Comparison of ENCODE assay signal across 8 cellular contexts in genomic region chr16:81632392-81633146, GRCh38.
DNase-seq lines count a peak whose midpoint lies in the region; ATAC-seq and TF ChIP-seq lines count a peak whose summit lies in the region.

No MANE protein-coding gene starts in this region.

- no peak overlapping the region for H3K4me3 Mint-ChIP-seq in activated B cell treated with CpG ODN at 0.5 μM for 24 hours

- no peak overlapping the region for H3K27ac Mint-ChIP-seq in activated B cell treated with CpG ODN at 0.5 μM for 24 hours

- peak overlapping the region; percentile 77 to 81 for H3K27ac ChIP-seq in breast epithelium
- H3K27ac ChIP-seq in osteoblast (ENCODE audit: low read depth, low read length), result peak overlapping the region; percentile 72
- no peak overlapping the region for H3K27ac ChIP-seq in WERI-Rb-1

- H3K4me2 ChIP-seq in osteoblast (ENCODE audit: insufficient read depth, low read length), result peak overlapping the region; percentile 78

- H2AFZ ChIP-seq in osteoblast (ENCODE audit: low read length), result peak overlapping the region; percentile 21

- H3K4me1 Mint-ChIP-seq in activated B cell treated with CpG ODN at 0.5 μM for 24 hours, result peaks cover 23% of the 10 kb centered on the region

- POLR2A ChIA-PET in activated B cell treated with CpG ODN at 0.5 μM for 24 hours (lab: Charles Lee), result no interaction called here

- TF ChIP-seq CTCF in activated B cell treated with CpG ODN at 0.5 μM for 24 hours (IDR thresholded peaks at IDR 0.05), result no peak
- no peak for TF ChIP-seq CTCF in breast epithelium (IDR thresholded peaks at IDR 0.05)
- no peak for TF ChIP-seq CTCF in osteoblast (IDR thresholded peaks at IDR 0.05; ENCODE audit: extremely low read depth, low read depth, low read length)
- TF ChIP-seq CTCF in WERI-Rb-1 (IDR thresholded peaks at IDR 0.05; ENCODE audit: low read depth, low read length), result no peak

- CTCF ChIA-PET in activated B cell treated with CpG ODN at 0.5 μM for 24 hours (lab: Charles Lee), result no interaction called here

- H3K79me2 ChIP-seq in osteoblast (ENCODE audit: insufficient read depth, low read length), result no peaks in the 10 kb centered on the region

- H3K9me3 Mint-ChIP-seq in activated B cell treated with CpG ODN at 0.5 μM for 24 hours, result no peaks in the 10 kb centered on the region

- no peak overlapping the region for H3K4me3 ChIP-seq in breast epithelium
- peak overlapping the region; percentile 51 for H3K4me3 ChIP-seq in osteoblast (ENCODE audit: insufficient read depth, low read length)
- H3K4me3 ChIP-seq in WERI-Rb-1 (ENCODE audit: low read depth, low read length), result no peak overlapping the region

- H3K36me3 Mint-ChIP-seq in activated B cell treated with CpG ODN at 0.5 μM for 24 hours (ENCODE audit: low read depth), result peaks cover 9% of the 10 kb centered on the region

- no peaks in the 10 kb centered on the region for H3K36me3 ChIP-seq in breast epithelium
- no peaks in the 10 kb centered on the region for H3K36me3 ChIP-seq in osteoblast (ENCODE audit: insufficient read depth, low read length)
- H3K36me3 ChIP-seq in WERI-Rb-1, result no peaks in the 10 kb centered on the region

- no peaks in the 10 kb centered on the region for H3K27me3 Mint-ChIP-seq in activated B cell treated with CpG ODN at 0.5 μM for 24 hours

- peak; percentile 10 for ATAC-seq in activated B cell treated with CpG ODN at 0.5 μM for 24 hours (ENCODE audit: low read depth)
- ATAC-seq in GM19395 (IDR thresholded peaks at IDR 0.05; ENCODE audit: unreplicated experiment), result no peak
- no peak for ATAC-seq in HG03439 (IDR thresholded peaks at IDR 0.05; ENCODE audit: unreplicated experiment)

- intact Hi-C loops in activated B cell treated with CpG ODN at 0.5 μM for 24 hours (cut with micrococcal nuclease), result no loop called here
- intact Hi-C loops in breast epithelium (cut with DNase I; ENCODE audit: low total_unique reads), result no loop called here

- H3K4me1 ChIP-seq in breast epithelium, result peaks cover 0 to 6% of the 10 kb centered on the region in 2 donors
- peaks cover 14% of the 10 kb centered on the region for H3K4me1 ChIP-seq in osteoblast (ENCODE audit: insufficient read depth, low read length)

- no peak for TF ChIP-seq POLR2A in breast epithelium (IDR thresholded peaks at IDR 0.05)

- peaks cover 29% of the 10 kb centered on the region for H4K20me1 ChIP-seq in osteoblast (ENCODE audit: insufficient read depth, low read length)

- H3K27me3 ChIP-seq in breast epithelium (no peaks in the 10 kb centered on the region), osteoblast (ENCODE audit: insufficient read depth, low read length) (no peaks in the 10 kb centered on the region), WERI-Rb-1 (ENCODE audit: insufficient read depth, low read depth, severe bottlenecking) (no peaks in the 10 kb centered on the region)

- H3K9me3 ChIP-seq in breast epithelium (no peaks in the 10 kb centered on the region), osteoblast (ENCODE audit: low read depth, low read length) (no peaks in the 10 kb centered on the region), WERI-Rb-1 (ENCODE audit: severe bottlenecking) (no peaks in the 10 kb centered on the region)

- DNase-seq in HPDE6-E6E7 (ENCODE audit: extremely low spot score) (peak; percentile 94), activated B cell treated with CpG ODN at 0.5 μM for 24 hours (no peak), breast epithelium (ENCODE audit: low spot score in 2 of 2) (peak in 1 of 2 donors; percentile 70), osteoblast (ENCODE audit: insufficient read length, low spot score, missing footprints) (peak; percentile 97), WERI-Rb-1 (no peak), islet precursor cell (no peak)

Comparison
In these comparisons a context has a peak if more than half of its experiments do, and no peak if none do; other contexts are left out.
1. DNase-seq: peak in HPDE6-E6E7 (single experiment) and osteoblast (single experiment); none in activated B cell treated with CpG ODN at 0.5 μM for 24 hours (single experiment), WERI-Rb-1 (single experiment) and islet precursor cell (single experiment).